8 cellular contexts compared by ENCODE assay signal in genomic region chr15:58724471-58724870, GRCh38. TPM values are rescaled to one million over a fixed set of nuclear protein-coding genes. Genes with fewer than 3 reads are reported as not detected.
DNase-seq lines count a peak whose midpoint lies in the region; ATAC-seq and TF ChIP-seq lines count a peak whose summit lies in the region.

No MANE protein-coding gene starts in this region.

- H3K9me3 Mint-ChIP-seq in activated T-cell treated with anti-CD3 and anti-CD28 coated beads, Interleukin-2, amount 50 U/mL, for 4 hours: no peaks in the 10 kb centered on the region
- H3K9me3 Mint-ChIP-seq in WTC11 (no peaks in the 10 kb centered on the region), neural crest cell (peaks cover 3% of the 10 kb centered on the region)

- CTCF ChIA-PET in WTC11 (lab: Charles Lee): no interaction called here

- POLR2A ChIA-PET in WTC11 (lab: Charles Lee): no interaction called here

- DNase-seq in activated T-cell treated with anti-CD3 and anti-CD28 coated beads, Interleukin-2, amount 50 U/mL, for 4 hours: no peak
- no peak for DNase-seq in activated T-cell treated with anti-CD3 and anti-CD28 coated beads, Interleukin-2, amount 50 U/mL, for 1 hour
- DNase-seq in WTC11 (ENCODE audit: low spot score) (no peak), neural crest cell (ENCODE audit: low read depth, low spot score) (no peak), NCI-H1694 (lab: John Stamatoyannopoulos, UW) (no peak), putamen (ENCODE audit: low spot score) (no peak), NCI-H1092 treated with DMSO at 0.1 percent for 48 hours (lab: John Stamatoyannopoulos, UW) (no peak)

- H3K27ac Mint-ChIP-seq in WTC11 (peak overlapping the region; percentile 24; the same call in 1 of the 2 replicates), neural crest cell (ENCODE audit: unreplicated experiment) (peak overlapping the region; percentile 1)

- peaks cover 4% of the 10 kb centered on the region for H3K36me3 Mint-ChIP-seq in activated T-cell treated with anti-CD3 and anti-CD28 coated beads, Interleukin-2, amount 50 U/mL, for 4 hours (ENCODE audit: insufficient read depth)
- no peaks in the 10 kb centered on the region; the same call in none of the 2 replicates for H3K36me3 Mint-ChIP-seq in WTC11
- peaks cover 7% of the 10 kb centered on the region for H3K36me3 Mint-ChIP-seq in neural crest cell (ENCODE audit: low read depth)

- no peak overlapping the region for H3K4me3 Mint-ChIP-seq in activated T-cell treated with anti-CD3 and anti-CD28 coated beads, Interleukin-2, amount 50 U/mL, for 4 hours
- H3K4me3 Mint-ChIP-seq in WTC11 (no peak overlapping the region), neural crest cell (no peak overlapping the region)

- peaks cover 44% of the 10 kb centered on the region for H3K4me1 Mint-ChIP-seq in activated T-cell treated with anti-CD3 and anti-CD28 coated beads, Interleukin-2, amount 50 U/mL, for 4 hours (ENCODE audit: low read depth)
- peaks cover 29% of the 10 kb centered on the region for H3K4me1 Mint-ChIP-seq in WTC11
- peaks cover 9% of the 10 kb centered on the region for H3K4me1 Mint-ChIP-seq in neural crest cell

- H3K27me3 Mint-ChIP-seq in activated T-cell treated with anti-CD3 and anti-CD28 coated beads, Interleukin-2, amount 50 U/mL, for 4 hours (ENCODE audit: low read depth): no peaks in the 10 kb centered on the region
- H3K27me3 Mint-ChIP-seq in WTC11 (ENCODE audit: low read depth) (no peaks in the 10 kb centered on the region), neural crest cell (ENCODE audit: low read depth) (no peaks in the 10 kb centered on the region)

- TF ChIP-seq CTCF in WTC11 (IDR thresholded peaks at IDR 0.05): no peak
- no peak for TF ChIP-seq CTCF in neural crest cell (conservative IDR thresholded peaks at IDR 0.05)

- ATAC-seq in activated T-cell treated with anti-CD3 and anti-CD28 coated beads, Interleukin-2, amount 50 U/mL, for 4 hours: peak; percentile 30 to 35
- ATAC-seq in HG03064 (IDR thresholded peaks at IDR 0.05; ENCODE audit: low read depth, unreplicated experiment) (peak; percentile 63), WTC11 (no peak)

TF ChIP-seq in WTC11, 78 proteins besides CTCF, POLR2A, EP300 and RAD21:
- TF ChIP-seq TEAD4 (CRISPR knock-in tag; IDR thresholded peaks at IDR 0.05): no peak
- no peak for TF ChIP-seq CDX4 (CRISPR knock-in tag; IDR thresholded peaks at IDR 0.05; ENCODE audit: borderline replicate concordance)
- TF ChIP-seq AR (CRISPR knock-in tag; IDR thresholded peaks at IDR 0.05): no peak

RNA-seq across cellular contexts. Expression of gene ADAM10, which starts 25.0 kb away (rescaled TPM):
- 10 to 100 TPM; 57.0 to 60.2 (median 57.5) TPM for total RNA-seq in activated T-cell treated with anti-CD3 and anti-CD28 coated beads, Interleukin-2, amount 50 U/mL, for 4 hours
- 128 to 133 TPM (median 130 TPM) in 3 replicates for total RNA-seq in WTC11 (2021)
- total RNA-seq in neural crest cell: 116 and 125 TPM in 2 replicates

RNA-seq across cellular contexts. Expression of gene MINDY2, which starts 46.6 kb away (rescaled TPM):
- total RNA-seq in activated T-cell treated with anti-CD3 and anti-CD28 coated beads, Interleukin-2, amount 50 U/mL, for 4 hours: 1 to 10 TPM; 4.1 to 8.4 (median 5.9) TPM
- total RNA-seq in WTC11 (2021) (27.0 to 29.9 TPM (median 29.6 TPM) in 3 replicates), neural crest cell (14.3 and 15.3 TPM in 2 replicates)
